In the genomic region with DNA sequence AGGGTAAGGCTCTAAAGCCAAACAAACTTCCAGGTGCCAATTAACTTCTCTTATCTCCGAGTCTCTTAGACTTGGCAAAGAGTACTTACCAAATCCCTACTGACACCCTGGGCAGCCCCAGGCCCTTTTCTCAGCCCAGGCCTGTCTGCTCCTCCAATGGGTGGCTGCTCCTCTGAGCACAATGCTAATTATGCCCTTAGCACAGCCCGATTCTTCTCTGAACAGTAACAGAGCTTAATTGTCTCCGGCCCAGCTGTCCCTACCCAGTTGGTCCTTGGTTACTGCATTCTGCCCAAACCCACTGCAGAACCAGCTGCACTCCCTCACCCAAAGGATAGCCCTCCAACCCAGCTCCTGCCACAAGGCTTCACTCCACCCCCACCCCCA, we compare ENCODE assay signal across 11 cellular contexts.
DNase-seq lines count a peak whose midpoint lies in the region; ATAC-seq and TF ChIP-seq lines count a peak whose summit lies in the region.
"Had no signal": no experiment of that assay in that cellular context is flagged by ENCODE, and none has a peak within 500 bp of the region (broad histone marks: within the 10 kb centered on the region; RNA-seq: fewer than 3 reads in every experiment).

No MANE protein-coding gene starts in this region.

- H3K4me3 ChIP-seq in CD8-positive, alpha-beta T cell (ENCODE audit: low read depth, low read length): no peak overlapping the region
- H3K4me3 ChIP-seq: gastroesophageal sphincter had no signal

- CTCF ChIA-PET in CD8-positive, alpha-beta T cell (lab: Charles Lee): no interaction called here

- H3K27ac ChIP-seq in CD8-positive, alpha-beta T cell (ENCODE audit: low read depth, low read length): no peak overlapping the region

- no peaks in the 10 kb centered on the region for H3K9me3 Mint-ChIP-seq in CD8-positive, alpha-beta T cell
- peaks cover 4% of the 10 kb centered on the region for H3K9me3 Mint-ChIP-seq in glutamatergic neuron (ENCODE audit: unreplicated experiment)
- H3K9me3 Mint-ChIP-seq: activated T-helper 1 cell treated with anti-CD3 and anti-CD28 coated beads, Interleukin-12 subunit alpha, Interleukin-12 subunit beta, Interleukin-2, Interleukin-4 antibody, amounts not matched to agents 30 ng/mL and 10 ng/mL and 1 ng/mL, durations not matched to agents 14 hours and 24 hours and 36 hours had no signal

- no peaks in the 10 kb centered on the region for H3K36me3 Mint-ChIP-seq in CD8-positive, alpha-beta T cell
- peaks cover 4% of the 10 kb centered on the region for H3K36me3 Mint-ChIP-seq in glutamatergic neuron (ENCODE audit: unreplicated experiment)

- no peak for ATAC-seq in CD8-positive, alpha-beta T cell
- ATAC-seq in HG03196 (IDR thresholded peaks at IDR 0.05; ENCODE audit: unreplicated experiment): no peak
- ATAC-seq in HG03280 (IDR thresholded peaks at IDR 0.05; ENCODE audit: unreplicated experiment): no peak

- peaks cover 77% of the 10 kb centered on the region for H3K4me1 ChIP-seq in CD8-positive, alpha-beta T cell (ENCODE audit: insufficient read depth, low read length)

- H3K27me3 ChIP-seq in CD8-positive, alpha-beta T cell (ENCODE audit: insufficient read depth, low read length): no peaks in the 10 kb centered on the region
- H3K27me3 ChIP-seq: gastroesophageal sphincter had no signal

- H3K4me1 Mint-ChIP-seq in CD8-positive, alpha-beta T cell (ENCODE audit: low read depth): peaks cover 78% of the 10 kb centered on the region
- H3K4me1 Mint-ChIP-seq in glutamatergic neuron (ENCODE audit: low read depth, unreplicated experiment): peaks cover 22% of the 10 kb centered on the region

- H3K27ac Mint-ChIP-seq in CD8-positive, alpha-beta T cell: peak overlapping the region; percentile 37
- no peak overlapping the region for H3K27ac Mint-ChIP-seq in glutamatergic neuron (ENCODE audit: unreplicated experiment)

- no peak for TF ChIP-seq CTCF in CD8-positive, alpha-beta T cell (IDR thresholded peaks at IDR 0.05)
- TF ChIP-seq CTCF in glutamatergic neuron (IDR thresholded peaks at IDR 0.05; ENCODE audit: partially characterized antibody, unreplicated experiment): no peak

- no peaks in the 10 kb centered on the region for H3K27me3 Mint-ChIP-seq in CD8-positive, alpha-beta T cell (ENCODE audit: low read depth)
- peaks cover 11% of the 10 kb centered on the region for H3K27me3 Mint-ChIP-seq in glutamatergic neuron (ENCODE audit: unreplicated experiment)

- intact Hi-C loops in CD8-positive, alpha-beta T cell (cut with DNase I, micrococcal nuclease): loop anchor here (5.0 kb wide), 1 partner anchor 72 kb away; no protein-coding TSS in a partner anchor

- H3K9me3 ChIP-seq in CD8-positive, alpha-beta T cell (ENCODE audit: low read length): no peaks in the 10 kb centered on the region
- H3K9me3 ChIP-seq: gastroesophageal sphincter had no signal

- POLR2A ChIA-PET in CD8-positive, alpha-beta T cell (lab: Charles Lee): interaction anchor here (0.7 to 1.2 kb wide), 3 partner anchors 12 to 27 kb away, joined by 3 read pairs; no protein-coding TSS in a partner anchor

- H3K36me3 ChIP-seq in CD8-positive, alpha-beta T cell (ENCODE audit: insufficient read depth, low read length): no peaks in the 10 kb centered on the region

- H3K4me3 Mint-ChIP-seq in CD8-positive, alpha-beta T cell: no peak overlapping the region
- no peak overlapping the region for H3K4me3 Mint-ChIP-seq in glutamatergic neuron (ENCODE audit: unreplicated experiment)
- H3K4me3 Mint-ChIP-seq: activated T-helper 1 cell treated with anti-CD3 and anti-CD28 coated beads, Interleukin-12 subunit alpha, Interleukin-12 subunit beta, Interleukin-2, Interleukin-4 antibody, amounts not matched to agents 30 ng/mL and 10 ng/mL and 1 ng/mL, durations not matched to agents 14 hours and 24 hours and 36 hours had no signal

- DNase-seq in CD8-positive, alpha-beta T cell: no peak
- DNase-seq in NCI-H69 (lab: John Stamatoyannopoulos, UW) (peak; percentile 99), glutamatergic neuron (peak; percentile 19), occipital lobe (lab: John Stamatoyannopoulos, UW) (peak; percentile 43), SKM-1 (lab: John Stamatoyannopoulos, UW; ENCODE audit: unreplicated experiment) (no peak)
- no peak for DNase-seq in activated naive CD4-positive, alpha-beta T cell treated with Interleukin-2 at 50 U/mL for 16 hours
- DNase-seq: mammary epithelial cell had no signal

Comparison
In these comparisons a context has a peak if more than half of its experiments do, and no peak if none do; other contexts are left out.
1. DNase-seq: peak in NCI-H69 (single experiment), glutamatergic neuron (single experiment) and occipital lobe (single experiment); none in CD8-positive, alpha-beta T cell (0 of 7), SKM-1 (single experiment) and activated naive CD4-positive, alpha-beta T cell treated with Interleukin-2 at 50 U/mL for 16 hours (single experiment).